In genomic region chr22:39423976-39424375, GRCh38 we compare ENCODE assay signal across 37 cellular contexts.
"Had no signal": no experiment of that assay in that cellular context is flagged by ENCODE, and none has a peak within 500 bp of the region (broad histone marks: within the 10 kb centered on the region; RNA-seq: fewer than 3 reads in every experiment).

No MANE protein-coding gene starts in this region.

- H3K4me3 Mint-ChIP-seq: activated B cell treated with CpG ODN at 0.5 μM for 24 hours; activated CD4-positive, alpha-beta memory T cell treated with anti-CD3 and anti-CD28 coated beads for 36 hours; activated CD4-positive, alpha-beta T cell treated with anti-CD3 and anti-CD28 coated beads, Interleukin-2, amount 10 ng/mL, durations not matched to agents 24 days and 14 days; activated CD8-positive, alpha-beta T cell treated with anti-CD3 and anti-CD28 coated beads for 36 hours; activated naive CD4-positive, alpha-beta T cell treated with anti-CD3 and anti-CD28 coated beads, Interleukin-2, amount 10 ng/mL, durations not matched to agents 7 days and 5 days; activated naive CD4-positive, alpha-beta T cell treated with anti-CD3 and anti-CD28 coated beads, Interleukin-2, amount 50 U/mL, for 24 hours; activated naive CD8-positive, alpha-beta T cell; activated naive CD8-positive, alpha-beta T cell treated with anti-CD3 and anti-CD28 coated beads, Interleukin-2, amount 10 ng/mL, durations not matched to agents 7 days and 5 days; activated naive CD8-positive, alpha-beta T cell treated with anti-CD3 and anti-CD28 coated beads, Interleukin-2, amount 50 U/mL, for 24 hours; activated T-cell treated with anti-CD3 and anti-CD28 coated beads, Interleukin-2, amount 50 U/mL, for 4 hours; activated T-cell treated with anti-CD3 and anti-CD28 coated beads, Interleukin-2, amount 50 U/mL, for 72 hours; brain; central memory CD8-positive, alpha-beta T cell; T-helper 1 cell treated with Interleukin-12 subunit alpha and Interleukin-12 subunit beta and Interleukin-4 antibody, amounts not matched to agents 30 μg/mL and 1 μg/mL, for 36 hours; T-helper 2 cell treated with Interferon-gamma antibody and Interleukin-4, amounts not matched to agents 5 μg/mL and 100 μg/mL, for 36 hours had no signal

- H3K9me3 ChIP-seq: ascending aorta had no signal

- H3K27ac ChIP-seq: ascending aorta, cardiac muscle cell, VCaP had no signal

- H3K4me1 ChIP-seq: ascending aorta had no signal

- H3K27ac Mint-ChIP-seq: activated B cell treated with CpG ODN at 0.5 μM for 24 hours; activated CD4-positive, alpha-beta memory T cell treated with anti-CD3 and anti-CD28 coated beads for 36 hours; activated CD4-positive, alpha-beta T cell treated with anti-CD3 and anti-CD28 coated beads, Interleukin-2, amount 10 ng/mL, durations not matched to agents 24 days and 14 days; activated CD8-positive, alpha-beta T cell treated with anti-CD3 and anti-CD28 coated beads for 36 hours; activated naive CD4-positive, alpha-beta T cell treated with anti-CD3 and anti-CD28 coated beads, Interleukin-2, amount 10 ng/mL, durations not matched to agents 7 days and 5 days; activated naive CD4-positive, alpha-beta T cell treated with anti-CD3 and anti-CD28 coated beads, Interleukin-2, amount 50 U/mL, for 24 hours; activated naive CD8-positive, alpha-beta T cell; activated naive CD8-positive, alpha-beta T cell treated with anti-CD3 and anti-CD28 coated beads, Interleukin-2, amount 10 ng/mL, durations not matched to agents 7 days and 5 days; activated naive CD8-positive, alpha-beta T cell treated with anti-CD3 and anti-CD28 coated beads, Interleukin-2, amount 50 U/mL, for 24 hours; activated T-cell treated with anti-CD3 and anti-CD28 coated beads, Interleukin-2, amount 50 U/mL, for 72 hours; activated T-helper 2 cell treated with anti-CD3 and anti-CD28 coated beads, Interferon-gamma antibody, Interleukin-2, Interleukin-4, amounts not matched to agents 10 μg/mL and 5 μg/mL and 100 μg/mL, durations not matched to agents 14 hours and 24 hours and 36 hours; brain; T-helper 1 cell treated with Interleukin-12 subunit alpha and Interleukin-12 subunit beta and Interleukin-4 antibody, amounts not matched to agents 30 μg/mL and 1 μg/mL, for 36 hours; T-helper 2 cell treated with Interferon-gamma antibody and Interleukin-4, amounts not matched to agents 5 μg/mL and 100 μg/mL, for 36 hours had no signal

- FAIRE-seq: bronchial epithelial cell, TTC549 had no signal

- H3K4me1 Mint-ChIP-seq: activated B cell treated with CpG ODN at 0.5 μM for 24 hours; activated CD4-positive, alpha-beta T cell treated with anti-CD3 and anti-CD28 coated beads, Interleukin-2, amount 10 ng/mL, durations not matched to agents 24 days and 14 days; activated naive CD8-positive, alpha-beta T cell treated with anti-CD3 and anti-CD28 coated beads, Interleukin-2, amount 10 ng/mL, durations not matched to agents 7 days and 5 days; activated naive CD8-positive, alpha-beta T cell treated with anti-CD3 and anti-CD28 coated beads, Interleukin-2, amount 50 U/mL, for 24 hours; brain had no signal

- H3K27me3 Mint-ChIP-seq: activated B cell treated with CpG ODN at 0.5 μM for 24 hours; activated CD4-positive, alpha-beta memory T cell treated with anti-CD3 and anti-CD28 coated beads for 36 hours; activated CD4-positive, alpha-beta T cell treated with anti-CD3 and anti-CD28 coated beads, Interleukin-2, amount 10 ng/mL, durations not matched to agents 24 days and 14 days; activated CD8-positive, alpha-beta T cell treated with anti-CD3 and anti-CD28 coated beads for 36 hours; activated naive CD4-positive, alpha-beta T cell treated with anti-CD3 and anti-CD28 coated beads, Interleukin-2, amount 10 ng/mL, durations not matched to agents 7 days and 5 days; activated naive CD4-positive, alpha-beta T cell treated with anti-CD3 and anti-CD28 coated beads, Interleukin-2, amount 50 U/mL, for 24 hours; activated naive CD8-positive, alpha-beta T cell; activated naive CD8-positive, alpha-beta T cell treated with anti-CD3 and anti-CD28 coated beads, Interleukin-2, amount 10 ng/mL, durations not matched to agents 7 days and 5 days; activated naive CD8-positive, alpha-beta T cell treated with anti-CD3 and anti-CD28 coated beads, Interleukin-2, amount 50 U/mL, for 24 hours; central memory CD8-positive, alpha-beta T cell had no signal

- H3K9me3 Mint-ChIP-seq: activated CD4-positive, alpha-beta memory T cell treated with anti-CD3 and anti-CD28 coated beads for 36 hours; activated CD4-positive, alpha-beta T cell treated with anti-CD3 and anti-CD28 coated beads, Interleukin-2, amount 10 ng/mL, durations not matched to agents 24 days and 14 days; activated CD8-positive, alpha-beta T cell treated with anti-CD3 and anti-CD28 coated beads for 36 hours; activated naive CD4-positive, alpha-beta T cell treated with anti-CD3 and anti-CD28 coated beads, Interleukin-2, amount 10 ng/mL, durations not matched to agents 7 days and 5 days; activated naive CD4-positive, alpha-beta T cell treated with anti-CD3 and anti-CD28 coated beads, Interleukin-2, amount 50 U/mL, for 24 hours; activated naive CD8-positive, alpha-beta T cell treated with anti-CD3 and anti-CD28 coated beads, Interleukin-2, amount 10 ng/mL, durations not matched to agents 7 days and 5 days; activated naive CD8-positive, alpha-beta T cell treated with anti-CD3 and anti-CD28 coated beads, Interleukin-2, amount 50 U/mL, for 24 hours; activated T-cell treated with anti-CD3 and anti-CD28 coated beads, Interleukin-2, amount 50 U/mL, for 4 hours; activated T-cell treated with anti-CD3 and anti-CD28 coated beads, Interleukin-2, amount 50 U/mL, for 72 hours; activated T-helper 2 cell treated with anti-CD3 and anti-CD28 coated beads, Interferon-gamma antibody, Interleukin-2, Interleukin-4, amounts not matched to agents 10 μg/mL and 5 μg/mL and 100 μg/mL, durations not matched to agents 14 hours and 24 hours and 36 hours; brain; central memory CD8-positive, alpha-beta T cell; T-helper 1 cell treated with Interleukin-12 subunit alpha and Interleukin-12 subunit beta and Interleukin-4 antibody, amounts not matched to agents 30 μg/mL and 1 μg/mL, for 36 hours; T-helper 2 cell treated with Interferon-gamma antibody and Interleukin-4, amounts not matched to agents 5 μg/mL and 100 μg/mL, for 36 hours had no signal

- DNase-seq: activated B cell treated with CpG ODN at 0.5 μM for 24 hours; activated CD4-positive, alpha-beta memory T cell treated with anti-CD3 and anti-CD28 coated beads for 36 hours; activated CD4-positive, alpha-beta T cell treated with anti-CD3 and anti-CD28 coated beads for 4 hours; activated CD4-positive, alpha-beta T cell treated with anti-CD3 and anti-CD28 coated beads, Interleukin-2, amount 10 ng/mL, durations not matched to agents 24 days and 14 days; activated CD4-positive, alpha-beta T cell treated with anti-CD3 and anti-CD28 coated beads, Interleukin-2, amount 50 U/mL, for 1 hour; activated CD4-positive, alpha-beta T cell treated with anti-CD3 and anti-CD28 coated beads, Interleukin-2, amount 50 U/mL, for 4 hours; activated CD4-positive, CD25-positive, alpha-beta regulatory T cell treated with anti-CD3 and anti-CD28 coated beads, Interleukin-2, amount 50 U/mL, for 72 hours; activated CD8-positive, alpha-beta memory T cell treated with anti-CD3 and anti-CD28 coated beads, Interleukin-2, amount 50 U/mL, for 4 hours; activated CD8-positive, alpha-beta T cell treated with anti-CD3 and anti-CD28 coated beads for 36 hours; activated effector memory CD4-positive, alpha-beta T cell treated with Interleukin-2 at 50 U/mL for 16 hours; activated gamma-delta T cell; activated naive CD4-positive, alpha-beta T cell treated with anti-CD3 and anti-CD28 coated beads, Interleukin-2, amount 10 ng/mL, durations not matched to agents 7 days and 5 days; activated naive CD4-positive, alpha-beta T cell treated with Interleukin-2 at 50 U/mL for 16 hours; activated naive CD8-positive, alpha-beta T cell treated with anti-CD3 and anti-CD28 coated beads, Interleukin-2, amount 10 ng/mL, durations not matched to agents 7 days and 5 days; activated naive CD8-positive, alpha-beta T cell treated with anti-CD3 and anti-CD28 coated beads, Interleukin-2, amount 50 U/mL, for 24 hours; activated T-cell treated with anti-CD3 and anti-CD28 coated beads for 4 hours; activated T-cell treated with anti-CD3 and anti-CD28 coated beads, Interleukin-2, amount 50 U/mL, for 1 hour; activated T-cell treated with anti-CD3 and anti-CD28 coated beads, Interleukin-2, amount 50 U/mL, for 4 hours; activated T-cell treated with anti-CD3 and anti-CD28 coated beads, Interleukin-2, amount 50 U/mL, for 72 hours; amygdala; anterior cingulate cortex; caudate nucleus; cerebellar nuclear complex; T-helper 2 cell; T-helper 9 cell had no signal

- H3K4me3 ChIP-seq: ascending aorta, cardiac muscle cell had no signal
